13 cellular contexts compared by ENCODE assay signal in genomic region chr5:139503879-139504278, GRCh38. TPM values are rescaled to one million over a fixed set of nuclear protein-coding genes. Genes with fewer than 3 reads are reported as not detected.
"Had no signal": no experiment of that assay in that cellular context is flagged by ENCODE, and none has a peak within 500 bp of the region (broad histone marks: within the 10 kb centered on the region; RNA-seq: fewer than 3 reads in every experiment).

No MANE protein-coding gene starts in this region.

RNA-seq across cellular contexts. Expression of gene SMIM33, which starts 33.1 kb away (rescaled TPM):
- total RNA-seq: bronchial epithelial cell, dorsolateral prefrontal cortex, esophagus squamous epithelium, gastrocnemius medialis, left ventricle myocardium inferior, mammary epithelial cell, mononuclear cell, myocyte, omental fat pad, sigmoid colon, subcutaneous adipose tissue, ureter had no signal
- polyA plus RNA-seq: mammary epithelial cell, neural cell had no signal

RNA-seq across cellular contexts. Expression of gene ECSCR, which starts 41.3 kb away (rescaled TPM):
- total RNA-seq: bronchial epithelial cell, mammary epithelial cell, mononuclear cell, myocyte had no signal
- polyA plus RNA-seq: mammary epithelial cell, neural cell had no signal
